ENCODE assay signal across 1 cellular context in genomic region chr20:45857114-45857835, GRCh38.
TF ChIP-seq lines count a peak whose summit lies in the region.

ACOT8 (minus strand) TSS chr20:45857392; CDS start chr20:45857315, 77 bp downstream.
ZSWIM3 (plus strand) TSS chr20:45857614; CDS start chr20:45857826, 212 bp downstream.

TF ChIP-seq in HCT116, 20 proteins besides CTCF, POLR2A, EP300 and RAD21 (continued from another document):
- TF ChIP-seq SP1 (IDR thresholded peaks at IDR 0.05; ENCODE audit: low read depth) (peak; percentile 100), EZH2 (IDR thresholded peaks at IDR 0.05) (no peak), SRF (IDR thresholded peaks at IDR 0.05; ENCODE audit: low read depth) (no peak), REST (IDR thresholded peaks at IDR 0.05; ENCODE audit: low read depth) (no peak), ZBTB33 (IDR thresholded peaks at IDR 0.05; ENCODE audit: extremely low read depth, insufficient replicate concordance, low read length) (peak; percentile 68), EGR1 (IDR thresholded peaks at IDR 0.05; ENCODE audit: low read depth) (no peak), ELF1 (IDR thresholded peaks at IDR 0.05; ENCODE audit: borderline replicate concordance, low read depth) (peak; percentile 79), POLR2AphosphoS5 (IDR thresholded peaks at IDR 0.05; ENCODE audit: low read depth, low read length) (peak; percentile 86), ZNF274 (IDR thresholded peaks at IDR 0.05; ENCODE audit: low read depth, low read length) (no peak)
